In genomic region chr12:104136577-104136976, GRCh38 we compare ENCODE assay signal across 8 cellular contexts. TPM values are rescaled to one million over a fixed set of nuclear protein-coding genes. Genes with fewer than 3 reads are reported as not detected.
DNase-seq lines count a peak whose midpoint lies in the region; ATAC-seq and TF ChIP-seq lines count a peak whose summit lies in the region.

No MANE protein-coding gene starts in this region.

- H3K4me1 Mint-ChIP-seq in dendritic cell treated with granulocyte-macrophage colony-stimulating factor and Interleukin-4, amounts not matched to agents 40 ng/mL and 50 ng/mL, for 4 days (ENCODE audit: low read depth), result peaks cover 13% of the 10 kb centered on the region
- peaks cover 30% of the 10 kb centered on the region for H3K4me1 Mint-ChIP-seq in neural crest cell

- H3K27ac Mint-ChIP-seq in dendritic cell treated with granulocyte-macrophage colony-stimulating factor and Interleukin-4, amounts not matched to agents 40 ng/mL and 50 ng/mL, for 4 days, result no peak overlapping the region
- peak overlapping the region; percentile 97 for H3K27ac Mint-ChIP-seq in neural crest cell (ENCODE audit: unreplicated experiment)

- POLR2A ChIA-PET in HEK293T (lab: Yijun Ruan, JAX), result interaction anchor here (0.7 to 2.6 kb wide), 3 partner anchors 17 to 171 kb away, joined by 3 to 10 read pairs (median 6); partner anchors contain the start of gene TDG

- H3K27ac ChIP-seq in C4-2B, result 0 out of 2 replicates have a peak overlapping the region, but pooled peaks have one; percentile 98

- peaks cover 7% of the 10 kb centered on the region for H3K27me3 Mint-ChIP-seq in dendritic cell treated with granulocyte-macrophage colony-stimulating factor and Interleukin-4, amounts not matched to agents 40 ng/mL and 50 ng/mL, for 4 days
- H3K27me3 Mint-ChIP-seq in neural crest cell (ENCODE audit: low read depth), result peaks cover 4% of the 10 kb centered on the region

- CTCF ChIA-PET in HEK293T (lab: Yijun Ruan, JAX), result interaction anchor here (0.6 kb wide), 1 partner anchor 12 kb away, joined by 4 read pairs; no protein-coding TSS in a partner anchor

- TF ChIP-seq CTCF in C4-2B (conservative IDR thresholded peaks at IDR 0.05) (no peak), LNCaP clone FGC (IDR thresholded peaks at IDR 0.05; ENCODE audit: control insufficient read depth, extremely low read depth, insufficient read depth) (no peak), neural crest cell (conservative IDR thresholded peaks at IDR 0.05) (no peak)

- H3K9me3 Mint-ChIP-seq in dendritic cell treated with granulocyte-macrophage colony-stimulating factor and Interleukin-4, amounts not matched to agents 40 ng/mL and 50 ng/mL, for 4 days, result no peaks in the 10 kb centered on the region
- no peaks in the 10 kb centered on the region for H3K9me3 Mint-ChIP-seq in neural crest cell

- DNase-seq in LNCaP clone FGC (ENCODE audit: low read depth) (no peak), neural crest cell (ENCODE audit: low read depth, low spot score) (no peak), NCI-H774 (lab: John Stamatoyannopoulos, UW) (no peak), HEK293T (ENCODE audit: extremely low spot score) (no peak)

- peak overlapping the region; percentile 66 for H3K4me3 ChIP-seq in LNCaP clone FGC (ENCODE audit: low read depth, low read length)

- intact Hi-C loops in dendritic cell treated with granulocyte-macrophage colony-stimulating factor and Interleukin-4, amounts not matched to agents 40 ng/mL and 50 ng/mL, for 4 days (cut with micrococcal nuclease), result loop anchor here (5.0 kb wide), 1 partner anchor 971 kb away; the partner anchor contains the start of gene WASHC4

- peaks cover 13% of the 10 kb centered on the region for H3K36me3 Mint-ChIP-seq in dendritic cell treated with granulocyte-macrophage colony-stimulating factor and Interleukin-4, amounts not matched to agents 40 ng/mL and 50 ng/mL, for 4 days (ENCODE audit: low read depth)
- H3K36me3 Mint-ChIP-seq in neural crest cell (ENCODE audit: low read depth), result no peaks in the 10 kb centered on the region

- ATAC-seq in HG03108 (IDR thresholded peaks at IDR 0.05; ENCODE audit: unreplicated experiment) (no peak), HG03095 (IDR thresholded peaks at IDR 0.05; ENCODE audit: unreplicated experiment) (no peak)

- peak overlapping the region; percentile 77 for H3K4me3 Mint-ChIP-seq in dendritic cell treated with granulocyte-macrophage colony-stimulating factor and Interleukin-4, amounts not matched to agents 40 ng/mL and 50 ng/mL, for 4 days
- peak overlapping the region; percentile 94 for H3K4me3 Mint-ChIP-seq in neural crest cell

TF ChIP-seq in HEK293T, 16 proteins besides CTCF, POLR2A, EP300 and RAD21:
- no peak for TF ChIP-seq FOXK2 (IDR thresholded peaks at IDR 0.05)
- no peak for TF ChIP-seq HDGF (IDR thresholded peaks at IDR 0.05; ENCODE audit: borderline replicate concordance)
- no peak for TF ChIP-seq PKNOX1 (IDR thresholded peaks at IDR 0.05)
- TF ChIP-seq CTBP1 (IDR thresholded peaks at IDR 0.05; ENCODE audit: borderline replicate concordance), result no peak
- TF ChIP-seq ZNF384 (IDR thresholded peaks at IDR 0.05), result no peak
- no peak for TF ChIP-seq ELF4 (IDR thresholded peaks at IDR 0.05)
- no peak for TF ChIP-seq SP1 (IDR thresholded peaks at IDR 0.05)
- no peak for TF ChIP-seq SUZ12 (IDR thresholded peaks at IDR 0.05)
- no peak for TF ChIP-seq TARDBP (IDR thresholded peaks at IDR 0.05)
- no peak for TF ChIP-seq LEF1 (IDR thresholded peaks at IDR 0.05; ENCODE audit: borderline replicate concordance)
- TF ChIP-seq L3MBTL2 (conservative IDR thresholded peaks at IDR 0.05), result no peak
- no peak for TF ChIP-seq FOXM1 (IDR thresholded peaks at IDR 0.05; ENCODE audit: borderline replicate concordance)
- no peak for TF ChIP-seq NFRKB (IDR thresholded peaks at IDR 0.05)
- no peak for TF ChIP-seq ARNT (IDR thresholded peaks at IDR 0.05)
- TF ChIP-seq FOXA1 (IDR thresholded peaks at IDR 0.05), result no peak

RNA-seq across cellular contexts. Expression of gene NFYB, which starts 1.4 kb away (rescaled TPM):
- 45.6 and 45.7 TPM in 2 replicates for total RNA-seq in neural crest cell
